1 cellular context compared by ENCODE assay signal in the genomic region with DNA sequence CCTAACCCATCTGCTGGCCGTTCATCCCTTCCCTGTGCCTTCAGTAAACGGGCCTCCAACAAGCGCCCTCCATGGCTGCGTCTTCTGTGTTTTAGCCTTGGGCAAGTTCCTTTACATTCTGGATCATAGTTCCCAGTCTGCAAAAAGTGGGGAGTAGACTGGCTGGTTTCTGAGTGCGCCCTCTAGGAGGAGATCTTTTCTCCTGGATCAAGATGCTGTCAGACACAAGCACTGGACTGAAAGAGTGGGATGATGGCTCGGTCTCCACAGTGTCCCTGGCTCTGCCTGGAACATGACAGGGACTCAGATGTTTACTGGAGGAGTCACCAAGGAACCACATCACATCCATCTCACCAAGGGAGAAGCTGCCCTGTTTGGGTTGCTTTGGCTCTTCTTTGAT.
TF ChIP-seq lines count a peak whose summit lies in the region.

No MANE protein-coding gene starts in this region.

TF ChIP-seq in K562, 482 proteins besides CTCF, POLR2A, EP300 and RAD21 (continued from another document):
- TF ChIP-seq, protein P1, sequence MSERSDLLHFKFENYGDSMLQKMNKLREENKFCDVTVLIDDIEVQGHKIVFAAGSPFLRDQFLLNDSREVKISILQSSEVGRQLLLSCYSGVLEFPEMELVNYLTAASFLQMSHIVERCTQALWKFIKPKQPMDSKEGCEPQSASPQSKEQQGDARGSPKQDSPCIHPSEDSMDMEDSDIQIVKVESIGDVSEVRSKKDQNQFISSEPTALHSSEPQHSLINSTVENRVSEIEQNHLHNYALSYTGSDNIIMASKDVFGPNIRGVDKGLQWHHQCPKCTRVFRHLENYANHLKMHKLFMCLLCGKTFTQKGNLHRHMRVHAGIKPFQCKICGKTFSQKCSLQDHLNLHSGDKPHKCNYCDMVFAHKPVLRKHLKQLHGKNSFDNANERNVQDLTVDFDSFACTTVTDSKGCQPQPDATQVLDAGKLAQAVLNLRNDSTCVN (CRISPR knock-in tag; IDR thresholded peaks at IDR 0.05): no peak
- TF ChIP-seq NR4A1 (CRISPR knock-in tag; IDR thresholded peaks at IDR 0.05) (no peak), NR4A1 (tag; IDR thresholded peaks at IDR 0.05) (no peak), DNMT1 (IDR thresholded peaks at IDR 0.05) (no peak), GABPB2 (CRISPR knock-in tag; conservative IDR thresholded peaks at IDR 0.05) (no peak), ZNF764 (CRISPR knock-in tag; IDR thresholded peaks at IDR 0.05; ENCODE audit: low read depth) (no peak), NCOA2 (IDR thresholded peaks at IDR 0.05; ENCODE audit: partially characterized antibody in 2 of 2) (no peak), ZNF124 (CRISPR knock-in tag; IDR thresholded peaks at IDR 0.05) (no peak), ZNF445 (CRISPR knock-in tag; IDR thresholded peaks at IDR 0.05; ENCODE audit: low read depth) (no peak), SP1 (CRISPR knock-in tag; IDR thresholded peaks at IDR 0.05) (no peak), PTBP1 (IDR thresholded peaks at IDR 0.05; ENCODE audit: low read depth, low read length) (no peak), BRD4 (IDR thresholded peaks at IDR 0.05) (no peak)
- TF ChIP-seq, protein P2, sequence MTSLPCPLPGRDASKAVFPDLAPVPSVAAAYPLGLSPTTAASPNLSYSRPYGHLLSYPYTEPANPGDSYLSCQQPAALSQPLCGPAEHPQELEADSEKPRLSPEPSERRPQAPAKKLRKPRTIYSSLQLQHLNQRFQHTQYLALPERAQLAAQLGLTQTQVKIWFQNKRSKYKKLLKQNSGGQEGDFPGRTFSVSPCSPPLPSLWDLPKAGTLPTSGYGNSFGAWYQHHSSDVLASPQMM (CRISPR knock-in tag; IDR thresholded peaks at IDR 0.05): no peak
- TF ChIP-seq, protein P3, sequence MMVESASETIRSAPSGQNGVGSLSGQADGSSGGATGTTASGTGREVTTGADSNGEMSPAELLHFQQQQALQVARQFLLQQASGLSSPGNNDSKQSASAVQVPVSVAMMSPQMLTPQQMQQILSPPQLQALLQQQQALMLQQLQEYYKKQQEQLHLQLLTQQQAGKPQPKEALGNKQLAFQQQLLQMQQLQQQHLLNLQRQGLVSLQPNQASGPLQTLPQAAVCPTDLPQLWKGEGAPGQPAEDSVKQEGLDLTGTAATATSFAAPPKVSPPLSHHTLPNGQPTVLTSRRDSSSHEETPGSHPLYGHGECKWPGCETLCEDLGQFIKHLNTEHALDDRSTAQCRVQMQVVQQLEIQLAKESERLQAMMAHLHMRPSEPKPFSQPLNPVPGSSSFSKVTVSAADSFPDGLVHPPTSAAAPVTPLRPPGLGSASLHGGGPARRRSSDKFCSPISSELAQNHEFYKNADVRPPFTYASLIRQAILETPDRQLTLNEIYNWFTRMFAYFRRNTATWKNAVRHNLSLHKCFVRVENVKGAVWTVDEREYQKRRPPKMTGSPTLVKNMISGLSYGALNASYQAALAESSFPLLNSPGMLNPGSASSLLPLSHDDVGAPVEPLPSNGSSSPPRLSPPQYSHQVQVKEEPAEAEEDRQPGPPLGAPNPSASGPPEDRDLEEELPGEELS (CRISPR knock-in tag; IDR thresholded peaks at IDR 0.05; ENCODE audit: borderline replicate concordance): no peak
